7 cellular contexts compared by ENCODE assay signal in the genomic region with DNA sequence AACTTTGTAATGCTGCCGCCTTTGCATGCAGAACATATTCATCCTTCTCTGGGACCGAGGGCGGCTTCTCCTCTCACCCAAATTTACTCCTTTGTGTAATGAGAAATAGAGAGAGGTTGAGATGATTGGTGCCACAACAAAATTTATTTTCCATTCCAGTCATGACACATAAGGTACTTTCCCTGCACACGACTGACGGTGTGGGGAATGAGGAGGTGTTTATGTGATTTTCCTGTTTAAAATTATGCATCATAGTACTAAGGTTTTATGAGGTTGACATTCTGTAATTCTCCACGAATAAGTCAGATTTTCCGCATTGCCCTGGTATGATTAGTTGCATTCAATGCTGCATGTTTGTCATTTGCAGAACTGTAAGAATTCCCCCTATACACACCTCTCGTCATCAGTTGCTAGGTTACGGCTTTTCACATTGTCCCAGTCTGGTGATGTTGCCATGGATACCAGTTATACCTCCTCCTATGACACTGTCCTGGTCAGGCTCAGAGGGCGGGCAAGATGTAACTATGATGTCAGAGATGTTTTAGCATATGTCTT.
DNase-seq lines count a peak whose midpoint lies in the region; ATAC-seq and TF ChIP-seq lines count a peak whose summit lies in the region.

No MANE protein-coding gene starts in this region.

- TF ChIP-seq CTCF in WERI-Rb-1 (IDR thresholded peaks at IDR 0.05; ENCODE audit: low read depth, low read length) = no peak

- no peak overlapping the region for H3K27ac ChIP-seq in WERI-Rb-1

- DNase-seq in SW480 (ENCODE audit: low spot score) (peak; percentile 28), amniotic epithelial cell (ENCODE audit: low read depth) (peak; percentile 17), SKM-1 treated with dmso at 0.1 percent for 144 hours (lab: John Stamatoyannopoulos, UW; ENCODE audit: unreplicated experiment) (no peak), WERI-Rb-1 (no peak)
- DNase-seq in stimulated activated CD4-positive, alpha-beta T cell treated with anti-CD3 and anti-CD28 coated beads, Interleukin-12 subunit alpha, Interleukin-12 subunit beta, amount 100 ng/mL, for 24 hours (ENCODE audit: low read depth in 2 of 2) = peak; percentile 60 to 66

- no peaks in the 10 kb centered on the region for H3K27me3 ChIP-seq in WERI-Rb-1 (ENCODE audit: insufficient read depth, low read depth, severe bottlenecking)

- H3K36me3 ChIP-seq in WERI-Rb-1 = no peaks in the 10 kb centered on the region

- no peaks in the 10 kb centered on the region for H3K9me3 ChIP-seq in WERI-Rb-1 (ENCODE audit: severe bottlenecking)

- no peak overlapping the region for H3K4me3 ChIP-seq in WERI-Rb-1 (ENCODE audit: low read depth, low read length)

- ATAC-seq in GM19328 (IDR thresholded peaks at IDR 0.05; ENCODE audit: unreplicated experiment) (peak; percentile 71), HG02970 (IDR thresholded peaks at IDR 0.05; ENCODE audit: low FRiP score, unreplicated experiment) (peak; percentile 79)

Comparison
In these comparisons a context has a peak if more than half of its experiments do, and no peak if none do; other contexts are left out.
1. DNase-seq: peak in SW480 (single experiment), amniotic epithelial cell (single experiment) and stimulated activated CD4-positive, alpha-beta T cell treated with anti-CD3 and anti-CD28 coated beads, Interleukin-12 subunit alpha, Interleukin-12 subunit beta, amount 100 ng/mL, for 24 hours (2 of 2); none in SKM-1 treated with dmso at 0.1 percent for 144 hours (single experiment) and WERI-Rb-1 (single experiment).